ENCODE assay signal across 8 cellular contexts in the genomic region with DNA sequence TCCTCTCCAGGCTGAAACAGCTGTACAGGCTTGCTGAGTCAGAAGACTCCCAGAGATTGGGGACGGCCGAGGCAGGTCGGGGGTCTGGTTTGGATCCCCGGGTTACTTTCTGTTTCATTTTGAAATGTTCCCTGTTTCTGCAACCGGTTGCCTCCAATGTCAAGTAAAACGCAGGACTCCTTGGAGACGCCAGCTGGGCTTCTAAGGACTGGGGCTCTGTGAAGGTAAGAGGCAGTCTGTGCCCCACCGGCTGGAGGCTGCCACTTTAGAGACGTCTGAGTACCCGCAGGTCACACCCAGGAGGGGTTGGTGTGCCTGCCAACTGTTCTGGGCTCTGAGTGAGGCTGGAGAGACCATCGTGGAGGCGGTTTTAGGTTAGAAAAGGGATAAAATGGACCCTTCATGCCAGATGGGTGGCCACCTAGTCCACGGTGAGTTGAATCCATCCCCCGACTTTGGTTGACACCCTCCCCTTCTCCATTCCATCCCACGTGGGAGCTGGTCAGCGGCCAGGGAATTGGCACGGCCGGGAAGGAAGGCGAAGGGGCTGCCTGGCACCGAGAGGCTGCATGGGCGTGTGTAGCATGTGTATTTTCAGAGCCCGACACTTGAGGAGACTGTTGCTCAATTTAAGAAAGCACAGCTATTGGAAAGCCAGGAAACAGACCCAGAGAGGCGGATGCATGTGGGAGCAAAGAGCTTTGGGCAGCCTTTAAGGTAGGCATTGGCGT.
DNase-seq lines count a peak whose midpoint lies in the region; ATAC-seq lines count a peak whose summit lies in the region.

No MANE protein-coding gene starts in this region.

- peak overlapping the region; percentile 77 for H3K4me3 Mint-ChIP-seq in activated T-helper 2 cell treated with anti-CD3 and anti-CD28 coated beads, Interferon-gamma antibody, Interleukin-2, Interleukin-4, amounts not matched to agents 10 μg/mL and 5 μg/mL and 100 μg/mL, durations not matched to agents 14 hours and 24 hours and 36 hours (ENCODE audit: low read depth)

- peak overlapping the region; percentile 45 to 49 for H3K27ac ChIP-seq in mucosa of rectum (ENCODE audit: low read depth in 2 of 2, low read length in 2 of 2)
- H3K27ac ChIP-seq in thymus (ENCODE audit: low read depth), result no peak overlapping the region

- H3K4me3 ChIP-seq in mucosa of rectum (ENCODE audit: low read length in 2 of 2), result peak overlapping the region; percentile 64 to 80
- H3K4me3 ChIP-seq in thymus (ENCODE audit: low read length), result peak overlapping the region; percentile 48

- H3K9me3 ChIP-seq in mucosa of rectum (ENCODE audit: control insufficient read depth in 2 of 2, low read length in 2 of 2) (no peaks in the 10 kb centered on the region), thymus (ENCODE audit: control insufficient read depth) (no peaks in the 10 kb centered on the region)

- 1% methylated on average over 24 of the region's 24 CpGs for WGBS in thymus

- no peaks in the 10 kb centered on the region for H3K9me3 Mint-ChIP-seq in activated T-helper 2 cell treated with anti-CD3 and anti-CD28 coated beads, Interferon-gamma antibody, Interleukin-2, Interleukin-4, amounts not matched to agents 10 μg/mL and 5 μg/mL and 100 μg/mL, durations not matched to agents 14 hours and 24 hours and 36 hours

- H3K27me3 Mint-ChIP-seq in activated T-helper 2 cell treated with anti-CD3 and anti-CD28 coated beads, Interferon-gamma antibody, Interleukin-2, Interleukin-4, amounts not matched to agents 10 μg/mL and 5 μg/mL and 100 μg/mL, durations not matched to agents 14 hours and 24 hours and 36 hours (ENCODE audit: low read depth), result peaks cover 43% of the 10 kb centered on the region

- H3K27me3 ChIP-seq in mucosa of rectum (ENCODE audit: control insufficient read depth in 2 of 2, insufficient read depth in 2 of 2, low read length in 2 of 2) (peaks cover 0 to 12% of the 10 kb centered on the region in 2 donors), thymus (ENCODE audit: control insufficient read depth, insufficient read depth) (no peaks in the 10 kb centered on the region)

- H3K9ac ChIP-seq in mucosa of rectum (ENCODE audit: low read depth in 1 of 2, low read length in 2 of 2), result peak overlapping the region; percentile 35 to 47

- no peaks in the 10 kb centered on the region for H3K36me3 Mint-ChIP-seq in activated T-helper 2 cell treated with anti-CD3 and anti-CD28 coated beads, Interferon-gamma antibody, Interleukin-2, Interleukin-4, amounts not matched to agents 10 μg/mL and 5 μg/mL and 100 μg/mL, durations not matched to agents 14 hours and 24 hours and 36 hours (ENCODE audit: low read depth)

- ATAC-seq in GM18858 (IDR thresholded peaks at IDR 0.05; ENCODE audit: unreplicated experiment) (no peak), GM21528 (IDR thresholded peaks at IDR 0.05; ENCODE audit: low FRiP score, unreplicated experiment) (no peak)

- peak; percentile 71 for DNase-seq in GM03348 (ENCODE audit: low spot score)
- DNase-seq in NCI-H2029 (lab: John Stamatoyannopoulos, UW), result peak; percentile 69
- DNase-seq in activated T-helper 2 cell treated with anti-CD3 and anti-CD28 coated beads, Interferon-gamma antibody, Interleukin-2, Interleukin-4, amounts not matched to agents 10 μg/mL and 5 μg/mL and 100 μg/mL, durations not matched to agents 14 hours and 24 hours and 36 hours (ENCODE audit: low spot score), result peak; percentile 11
- peak; percentile 35 for DNase-seq in fibroblast of peridontal ligament (ENCODE audit: extremely low read depth)

- peaks cover 0 to 7% of the 10 kb centered on the region in 2 donors for H3K4me1 ChIP-seq in mucosa of rectum (ENCODE audit: control insufficient read depth in 2 of 2, insufficient read depth in 2 of 2, low read length in 2 of 2)
- H3K4me1 ChIP-seq in thymus (ENCODE audit: control insufficient read depth, insufficient read depth, low read length), result no peaks in the 10 kb centered on the region

- peaks cover 11% of the 10 kb centered on the region for H3K4me1 Mint-ChIP-seq in activated T-helper 2 cell treated with anti-CD3 and anti-CD28 coated beads, Interferon-gamma antibody, Interleukin-2, Interleukin-4, amounts not matched to agents 10 μg/mL and 5 μg/mL and 100 μg/mL, durations not matched to agents 14 hours and 24 hours and 36 hours (ENCODE audit: low read depth)

- H3K36me3 ChIP-seq in mucosa of rectum (ENCODE audit: control insufficient read depth in 2 of 2, insufficient read depth in 2 of 2, low read length in 2 of 2) (no peaks in the 10 kb centered on the region), thymus (ENCODE audit: control insufficient read depth, insufficient read depth) (no peaks in the 10 kb centered on the region)

- no peak overlapping the region for H3K27ac Mint-ChIP-seq in activated T-helper 2 cell treated with anti-CD3 and anti-CD28 coated beads, Interferon-gamma antibody, Interleukin-2, Interleukin-4, amounts not matched to agents 10 μg/mL and 5 μg/mL and 100 μg/mL, durations not matched to agents 14 hours and 24 hours and 36 hours

- intact Hi-C loops in activated T-helper 2 cell treated with anti-CD3 and anti-CD28 coated beads, Interferon-gamma antibody, Interleukin-2, Interleukin-4, amounts not matched to agents 10 μg/mL and 5 μg/mL and 100 μg/mL, durations not matched to agents 14 hours and 24 hours and 36 hours (cut with micrococcal nuclease), result no loop called here

Comparison
In these comparisons a context has a peak if more than half of its experiments do, and no peak if none do; other contexts are left out.
1. DNase-seq: peak in every context shown above with its lines; median percentile 71 in GM03348; 69 in NCI-H2029; 35 in fibroblast of peridontal ligament; 11 in activated T-helper 2 cell treated with anti-CD3 and anti-CD28 coated beads, Interferon-gamma antibody, Interleukin-2, Interleukin-4, amounts not matched to agents 10 μg/mL and 5 μg/mL and 100 μg/mL, durations not matched to agents 14 hours and 24 hours and 36 hours.